1 cellular context compared by ENCODE assay signal in genomic region chr4:61958591-61958990, GRCh38.
TF ChIP-seq lines count a peak whose summit lies in the region.

No MANE protein-coding gene starts in this region.

TF ChIP-seq in GM23338, 12 proteins besides CTCF, POLR2A, EP300 and RAD21 (continued from another document):
- TF ChIP-seq, protein P1, sequence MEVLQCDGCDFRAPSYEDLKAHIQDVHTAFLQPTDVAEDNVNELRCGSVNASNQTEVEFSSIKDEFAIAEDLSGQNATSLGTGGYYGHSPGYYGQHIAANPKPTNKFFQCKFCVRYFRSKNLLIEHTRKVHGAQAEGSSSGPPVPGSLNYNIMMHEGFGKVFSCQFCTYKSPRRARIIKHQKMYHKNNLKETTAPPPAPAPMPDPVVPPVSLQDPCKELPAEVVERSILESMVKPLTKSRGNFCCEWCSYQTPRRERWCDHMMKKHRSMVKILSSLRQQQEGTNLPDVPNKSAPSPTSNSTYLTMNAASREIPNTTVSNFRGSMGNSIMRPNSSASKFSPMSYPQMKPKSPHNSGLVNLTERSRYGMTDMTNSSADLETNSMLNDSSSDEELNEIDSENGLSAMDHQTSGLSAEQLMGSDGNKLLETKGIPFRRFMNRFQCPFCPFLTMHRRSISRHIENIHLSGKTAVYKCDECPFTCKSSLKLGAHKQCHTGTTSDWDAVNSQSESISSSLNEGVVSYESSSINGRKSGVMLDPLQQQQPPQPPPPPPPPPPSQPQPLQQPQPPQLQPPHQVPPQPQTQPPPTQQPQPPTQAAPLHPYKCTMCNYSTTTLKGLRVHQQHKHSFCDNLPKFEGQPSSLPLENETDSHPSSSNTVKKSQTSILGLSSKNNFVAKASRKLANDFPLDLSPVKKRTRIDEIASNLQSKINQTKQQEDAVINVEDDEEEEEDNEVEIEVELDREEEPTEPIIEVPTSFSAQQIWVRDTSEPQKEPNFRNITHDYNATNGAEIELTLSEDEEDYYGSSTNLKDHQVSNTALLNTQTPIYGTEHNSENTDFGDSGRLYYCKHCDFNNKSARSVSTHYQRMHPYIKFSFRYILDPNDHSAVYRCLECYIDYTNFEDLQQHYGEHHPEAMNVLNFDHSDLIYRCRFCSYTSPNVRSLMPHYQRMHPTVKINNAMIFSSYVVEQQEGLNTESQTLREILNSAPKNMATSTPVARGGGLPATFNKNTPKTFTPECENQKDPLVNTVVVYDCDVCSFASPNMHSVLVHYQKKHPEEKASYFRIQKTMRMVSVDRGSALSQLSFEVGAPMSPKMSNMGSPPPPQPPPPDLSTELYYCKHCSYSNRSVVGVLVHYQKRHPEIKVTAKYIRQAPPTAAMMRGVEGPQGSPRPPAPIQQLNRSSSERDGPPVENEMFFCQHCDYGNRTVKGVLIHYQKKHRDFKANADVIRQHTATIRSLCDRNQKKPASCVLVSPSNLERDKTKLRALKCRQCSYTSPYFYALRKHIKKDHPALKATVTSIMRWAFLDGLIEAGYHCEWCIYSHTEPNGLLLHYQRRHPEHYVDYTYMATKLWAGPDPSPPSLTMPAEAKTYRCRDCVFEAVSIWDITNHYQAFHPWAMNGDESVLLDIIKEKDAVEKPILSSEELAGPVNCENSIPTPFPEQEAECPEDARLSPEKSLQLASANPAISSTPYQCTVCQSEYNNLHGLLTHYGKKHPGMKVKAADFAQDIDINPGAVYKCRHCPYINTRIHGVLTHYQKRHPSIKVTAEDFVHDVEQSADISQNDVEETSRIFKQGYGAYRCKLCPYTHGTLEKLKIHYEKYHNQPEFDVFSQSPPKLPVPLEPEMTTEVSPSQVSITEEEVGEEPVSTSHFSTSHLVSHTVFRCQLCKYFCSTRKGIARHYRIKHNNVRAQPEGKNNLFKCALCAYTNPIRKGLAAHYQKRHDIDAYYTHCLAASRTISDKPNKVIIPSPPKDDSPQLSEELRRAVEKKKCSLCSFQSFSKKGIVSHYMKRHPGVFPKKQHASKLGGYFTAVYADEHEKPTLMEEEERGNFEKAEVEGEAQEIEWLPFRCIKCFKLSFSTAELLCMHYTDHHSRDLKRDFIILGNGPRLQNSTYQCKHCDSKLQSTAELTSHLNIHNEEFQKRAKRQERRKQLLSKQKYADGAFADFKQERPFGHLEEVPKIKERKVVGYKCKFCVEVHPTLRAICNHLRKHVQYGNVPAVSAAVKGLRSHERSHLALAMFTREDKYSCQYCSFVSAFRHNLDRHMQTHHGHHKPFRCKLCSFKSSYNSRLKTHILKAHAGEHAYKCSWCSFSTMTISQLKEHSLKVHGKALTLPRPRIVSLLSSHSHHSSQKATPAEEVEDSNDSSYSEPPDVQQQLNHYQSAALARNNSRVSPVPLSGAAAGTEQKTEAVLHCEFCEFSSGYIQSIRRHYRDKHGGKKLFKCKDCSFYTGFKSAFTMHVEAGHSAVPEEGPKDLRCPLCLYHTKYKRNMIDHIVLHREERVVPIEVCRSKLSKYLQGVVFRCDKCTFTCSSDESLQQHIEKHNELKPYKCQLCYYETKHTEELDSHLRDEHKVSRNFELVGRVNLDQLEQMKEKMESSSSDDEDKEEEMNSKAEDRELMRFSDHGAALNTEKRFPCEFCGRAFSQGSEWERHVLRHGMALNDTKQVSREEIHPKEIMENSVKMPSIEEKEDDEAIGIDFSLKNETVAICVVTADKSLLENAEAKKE (CRISPR knock-in tag; IDR thresholded peaks at IDR 0.05): no peak
- TF ChIP-seq ZNF331 (CRISPR knock-in tag; IDR thresholded peaks at IDR 0.05; ENCODE audit: low read depth) (no peak), NANOG (IDR thresholded peaks at IDR 0.05; ENCODE audit: borderline replicate concordance) (no peak), EZH2 (IDR thresholded peaks at IDR 0.05; ENCODE audit: low read depth, unreplicated experiment) (no peak), POLR2AphosphoS5 (IDR thresholded peaks at IDR 0.05; ENCODE audit: low read depth) (no peak), REST (IDR thresholded peaks at IDR 0.05; ENCODE audit: unreplicated experiment) (no peak), STAT1 (IDR thresholded peaks at IDR 0.05; ENCODE audit: unreplicated experiment) (no peak)
TF ChIP-seq in GM23338: peak in this region for 0.
